Comparison of ENCODE assay signal across 3 cellular contexts in genomic region chr14:65824978-65825299, GRCh38.
"Had no signal": no experiment of that assay in that cellular context is flagged by ENCODE, and none has a peak within 500 bp of the region (broad histone marks: within the 10 kb centered on the region; RNA-seq: fewer than 3 reads in every experiment).

No MANE protein-coding gene starts in this region.

- H3K9me3 Mint-ChIP-seq: nephron had no signal

- H3K4me1 ChIP-seq: esophagus squamous epithelium, tibial artery had no signal

- H3K27ac Mint-ChIP-seq: nephron had no signal

- H3K27ac ChIP-seq: esophagus squamous epithelium, tibial artery had no signal

- H3K4me3 Mint-ChIP-seq: nephron had no signal

- H3K9me3 ChIP-seq: esophagus squamous epithelium, tibial artery had no signal

- H3K4me3 ChIP-seq: esophagus squamous epithelium, tibial artery had no signal

- H3K36me3 ChIP-seq: esophagus squamous epithelium, tibial artery had no signal

- DNase-seq: esophagus squamous epithelium had no signal
